In the genomic region with DNA sequence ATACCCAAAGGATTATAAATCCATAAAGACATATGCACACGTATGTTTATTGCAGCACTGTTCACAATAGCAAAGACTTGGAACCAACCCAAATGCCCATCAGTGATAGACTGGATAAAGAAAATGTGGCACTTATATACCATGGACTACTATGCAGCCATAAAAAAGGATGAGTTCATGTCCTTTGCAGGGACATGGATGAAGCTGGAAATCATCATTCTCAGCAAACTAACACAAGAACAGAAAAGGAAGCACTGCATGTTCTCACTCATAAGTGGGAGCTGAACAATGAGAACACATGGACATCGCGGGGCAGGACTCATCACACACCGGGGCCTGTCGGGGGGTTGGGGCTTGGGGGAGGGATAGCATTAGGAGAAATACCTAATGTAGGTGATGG, we compare ENCODE assay signal across 2 cellular contexts.
A peak's percentile ranks its signal among the peaks of the same experiment; 100 is the strongest.
DNase-seq lines count a peak whose midpoint lies in the region; ATAC-seq, FAIRE-seq and TF ChIP-seq lines count a peak whose summit lies in the region.
"Not testable (repeated sequence)": the region's sequence is repeated elsewhere in the genome, so short reads cannot be mapped to it uniquely, and the experiment has no call there.

No MANE protein-coding gene starts in this region.

- H3K4me2 ChIP-seq in K562 (ENCODE audit: insufficient read depth, low read length) = not testable (repeated sequence)

- TF ChIP-seq POLR2A in K562 (conservative IDR thresholded peaks at IDR 0.05) = not testable (repeated sequence)

- not testable (repeated sequence) for H4K20me1 ChIP-seq in K562 (replicated peaks; ENCODE audit: control insufficient read depth, insufficient read depth, low read length)

- H3K9me3 ChIP-seq in HEK293 (ENCODE audit: control insufficient read depth, insufficient read depth, low read depth, low read length); K562 (replicated peaks; ENCODE audit: control insufficient read depth, insufficient read depth, low read depth, low read length): not testable (repeated sequence)

- FAIRE-seq in K562 (lab: Jason Lieb, UNC) = not testable (repeated sequence)

- H3K4me1 ChIP-seq in HEK293 (ENCODE audit: control insufficient read depth, insufficient read depth, low read length); K562 (replicated peaks in 1 of 2; ENCODE audit: control insufficient read depth in 2 of 2, insufficient read depth in 2 of 2, low read length in 2 of 2): not testable (repeated sequence)

- not testable (repeated sequence) for TF ChIP-seq CTCF in HEK293 (tag by site-specific recombination; IDR thresholded peaks at IDR 0.05); K562 (IDR thresholded peaks at IDR 0.05 in 2 of 3, conservative IDR thresholded peaks at IDR 0.05 in 1 of 3; ENCODE audit: insufficient read depth in 2 of 3, low read depth in 1 of 3, low read length in 3 of 3)

- not testable (repeated sequence) for BruUV-seq in K562 (replicated peaks; lab: Mats Ljungman, UMichigan)

- not testable (repeated sequence) for TF ChIP-seq RAD21 in K562 (CRISPR knock-in tag; conservative IDR thresholded peaks at IDR 0.05 in 1 of 2, IDR thresholded peaks at IDR 0.05 in 1 of 2)

- H3K36me3 ChIP-seq in HEK293 (ENCODE audit: control insufficient read depth in 2 of 2, insufficient read depth in 1 of 2, low read length in 2 of 2); K562 (ENCODE audit: control insufficient read depth, insufficient read depth, low read length): not testable (repeated sequence)

- not testable (repeated sequence) for ATAC-seq in K562

- H3K9me1 ChIP-seq in K562 (ENCODE audit: control insufficient read depth, insufficient read depth, low read length) = not testable (repeated sequence)

- intact Hi-C loops in K562 (cut with micrococcal nuclease) = not testable (repeated sequence)

- 44% methylated on average over 5 of the region's 5 CpGs for WGBS in K562 (ENCODE audit: insufficient coverage, low coverage, missing lambda C conversion rate)

- not testable (repeated sequence) for H3K9ac ChIP-seq in K562 (ENCODE audit: insufficient read depth in 1 of 2, low read depth in 2 of 2, low read length in 2 of 2)

- not testable (repeated sequence) for DNase-seq in K562 (ENCODE audit: extremely low read depth in 1 of 4, low spot score in 3 of 4)

- not testable (repeated sequence) for H3K79me2 ChIP-seq in K562 (ENCODE audit: control insufficient read depth, insufficient read depth, low read length)

- TF ChIP-seq EP300 in K562 (IDR thresholded peaks at IDR 0.05; ENCODE audit: low read length) = not testable (repeated sequence)

- H3K27me3 ChIP-seq in K562 (ENCODE audit: control insufficient read depth in 2 of 2, insufficient read depth in 2 of 2, low read length in 2 of 2) = not testable (repeated sequence)

- H2AFZ ChIP-seq in K562 (ENCODE audit: low read depth, low read length) = not testable (repeated sequence)

- not testable (repeated sequence) for H3K4me3 ChIP-seq in HEK293 (ENCODE audit: low read depth, low read length); K562

- H3K27ac ChIP-seq in HEK293 (ENCODE audit: extremely low read depth, low read depth, low read length); K562 (ENCODE audit: extremely low read depth, low read depth, low read length): not testable (repeated sequence)

- POLR2A ChIA-PET in HEK293 (lab: Yijun Ruan, JAX); K562 (lab: Yijun Ruan, JAX): not testable (repeated sequence)

- in situ Hi-C loops in K562 (cut with MboI) = not testable (repeated sequence)

- CTCF ChIA-PET in HEK293 (lab: Yijun Ruan, JAX) = interaction anchor here (0.8 kb wide), 1 partner anchor 70 kb away, joined by 3 read pairs; no protein-coding TSS in a partner anchor
- CTCF ChIA-PET in K562 (lab: Yijun Ruan, JAX; ENCODE audit: low intra/inter-chr PET ratio) = not testable (repeated sequence)

TF ChIP-seq in HEK293, 187 proteins besides CTCF, POLR2A, EP300 and RAD21:
- peak; percentile 65 for TF ChIP-seq ZNF146 (tag by site-specific recombination; IDR thresholded peaks at IDR 0.05)

TF ChIP-seq in K562, 482 proteins besides CTCF, POLR2A, EP300 and RAD21:
- peak; percentile 52 for TF ChIP-seq ZNF146 (CRISPR knock-in tag; IDR thresholded peaks at IDR 0.05; ENCODE audit: unreplicated experiment)
